1 cellular context compared by ENCODE assay signal in the genomic region with DNA sequence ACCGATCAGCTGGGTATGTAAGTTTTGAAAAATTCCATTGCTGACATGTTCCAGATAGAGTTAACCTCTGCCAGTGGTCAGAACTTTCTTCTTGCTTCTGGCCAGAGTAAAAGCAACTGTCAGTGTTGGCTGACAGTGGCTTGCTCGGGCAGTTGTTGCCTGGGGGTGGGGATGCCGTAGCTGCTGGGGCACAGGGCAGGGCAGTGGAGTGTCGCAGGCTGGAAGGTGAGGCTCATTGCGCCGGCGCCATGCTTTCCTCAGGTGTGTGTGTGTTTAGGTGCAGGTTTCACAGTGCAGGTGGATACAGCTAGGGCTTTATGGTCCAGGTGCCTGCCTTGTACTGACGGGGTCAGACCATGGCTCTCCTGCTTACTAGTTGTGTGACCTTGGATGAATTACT.
TF ChIP-seq lines count a peak whose summit lies in the region.

No MANE protein-coding gene starts in this region.

TF ChIP-seq in HepG2, 621 proteins besides CTCF, POLR2A, EP300 and RAD21:
- TF ChIP-seq, protein P1, sequence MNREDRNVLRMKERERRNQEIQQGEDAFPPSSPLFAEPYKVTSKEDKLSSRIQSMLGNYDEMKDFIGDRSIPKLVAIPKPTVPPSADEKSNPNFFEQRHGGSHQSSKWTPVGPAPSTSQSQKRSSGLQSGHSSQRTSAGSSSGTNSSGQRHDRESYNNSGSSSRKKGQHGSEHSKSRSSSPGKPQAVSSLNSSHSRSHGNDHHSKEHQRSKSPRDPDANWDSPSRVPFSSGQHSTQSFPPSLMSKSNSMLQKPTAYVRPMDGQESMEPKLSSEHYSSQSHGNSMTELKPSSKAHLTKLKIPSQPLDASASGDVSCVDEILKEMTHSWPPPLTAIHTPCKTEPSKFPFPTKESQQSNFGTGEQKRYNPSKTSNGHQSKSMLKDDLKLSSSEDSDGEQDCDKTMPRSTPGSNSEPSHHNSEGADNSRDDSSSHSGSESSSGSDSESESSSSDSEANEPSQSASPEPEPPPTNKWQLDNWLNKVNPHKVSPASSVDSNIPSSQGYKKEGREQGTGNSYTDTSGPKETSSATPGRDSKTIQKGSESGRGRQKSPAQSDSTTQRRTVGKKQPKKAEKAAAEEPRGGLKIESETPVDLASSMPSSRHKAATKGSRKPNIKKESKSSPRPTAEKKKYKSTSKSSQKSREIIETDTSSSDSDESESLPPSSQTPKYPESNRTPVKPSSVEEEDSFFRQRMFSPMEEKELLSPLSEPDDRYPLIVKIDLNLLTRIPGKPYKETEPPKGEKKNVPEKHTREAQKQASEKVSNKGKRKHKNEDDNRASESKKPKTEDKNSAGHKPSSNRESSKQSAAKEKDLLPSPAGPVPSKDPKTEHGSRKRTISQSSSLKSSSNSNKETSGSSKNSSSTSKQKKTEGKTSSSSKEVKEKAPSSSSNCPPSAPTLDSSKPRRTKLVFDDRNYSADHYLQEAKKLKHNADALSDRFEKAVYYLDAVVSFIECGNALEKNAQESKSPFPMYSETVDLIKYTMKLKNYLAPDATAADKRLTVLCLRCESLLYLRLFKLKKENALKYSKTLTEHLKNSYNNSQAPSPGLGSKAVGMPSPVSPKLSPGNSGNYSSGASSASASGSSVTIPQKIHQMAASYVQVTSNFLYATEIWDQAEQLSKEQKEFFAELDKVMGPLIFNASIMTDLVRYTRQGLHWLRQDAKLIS (CRISPR knock-in tag; IDR thresholded peaks at IDR 0.05): no peak
- TF ChIP-seq ZNF768 (CRISPR knock-in tag; IDR thresholded peaks at IDR 0.05): peak; percentile 52; the same call in 1 of the 2 replicates
